Comparison of ENCODE assay signal across 1 cellular context in the genomic region with DNA sequence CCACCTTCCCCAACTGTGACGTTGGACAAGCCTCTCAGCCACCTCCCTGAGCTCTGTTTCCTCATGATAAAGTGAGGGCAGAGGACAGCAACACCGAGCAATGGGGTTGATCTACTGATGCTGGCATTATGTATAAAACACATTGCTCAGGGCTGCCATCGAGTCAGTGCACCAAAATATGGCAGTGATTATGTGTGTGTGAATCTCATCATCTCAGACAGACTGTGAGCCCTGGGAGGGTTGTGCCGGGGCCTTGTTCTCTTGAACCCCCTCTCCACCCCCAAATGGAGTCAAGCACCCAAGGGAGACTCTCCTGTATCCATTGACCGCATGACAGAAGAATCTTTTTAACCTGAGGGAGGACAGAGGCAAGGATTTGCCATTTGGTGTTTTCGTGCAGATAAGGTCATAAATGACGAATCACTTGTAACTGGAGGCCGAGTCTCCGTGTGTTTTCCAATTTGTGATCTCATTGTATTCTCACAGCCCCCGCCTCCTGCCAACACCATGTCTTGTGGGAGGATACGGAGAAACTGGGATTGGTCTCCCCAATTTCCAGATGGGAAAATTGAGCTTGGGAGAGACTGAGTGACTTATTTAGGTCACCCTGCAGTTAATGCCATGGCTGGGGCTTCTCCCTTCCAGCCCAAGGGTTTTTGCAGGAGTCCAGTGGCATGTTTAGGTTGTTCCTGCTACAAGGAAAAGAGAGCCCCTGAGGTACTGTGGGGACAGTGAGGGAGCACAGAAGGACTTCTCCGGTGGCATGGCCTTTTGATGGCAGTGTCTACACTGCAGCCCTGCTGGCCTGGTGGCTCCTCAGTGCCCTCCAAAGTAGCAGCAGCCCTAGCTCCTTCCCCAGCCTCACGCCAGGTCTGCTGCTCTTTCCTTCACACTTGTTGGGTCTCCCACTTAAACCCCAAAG.
TF ChIP-seq lines count a peak whose summit lies in the region.

No MANE protein-coding gene starts in this region.

TF ChIP-seq in GM23338, 12 proteins besides CTCF, POLR2A, EP300 and RAD21 (continued from another document):
- TF ChIP-seq, protein P1, sequence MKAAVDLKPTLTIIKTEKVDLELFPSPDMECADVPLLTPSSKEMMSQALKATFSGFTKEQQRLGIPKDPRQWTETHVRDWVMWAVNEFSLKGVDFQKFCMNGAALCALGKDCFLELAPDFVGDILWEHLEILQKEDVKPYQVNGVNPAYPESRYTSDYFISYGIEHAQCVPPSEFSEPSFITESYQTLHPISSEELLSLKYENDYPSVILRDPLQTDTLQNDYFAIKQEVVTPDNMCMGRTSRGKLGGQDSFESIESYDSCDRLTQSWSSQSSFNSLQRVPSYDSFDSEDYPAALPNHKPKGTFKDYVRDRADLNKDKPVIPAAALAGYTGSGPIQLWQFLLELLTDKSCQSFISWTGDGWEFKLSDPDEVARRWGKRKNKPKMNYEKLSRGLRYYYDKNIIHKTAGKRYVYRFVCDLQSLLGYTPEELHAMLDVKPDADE (IDR thresholded peaks at IDR 0.05), result no peak
- TF ChIP-seq, protein P2, sequence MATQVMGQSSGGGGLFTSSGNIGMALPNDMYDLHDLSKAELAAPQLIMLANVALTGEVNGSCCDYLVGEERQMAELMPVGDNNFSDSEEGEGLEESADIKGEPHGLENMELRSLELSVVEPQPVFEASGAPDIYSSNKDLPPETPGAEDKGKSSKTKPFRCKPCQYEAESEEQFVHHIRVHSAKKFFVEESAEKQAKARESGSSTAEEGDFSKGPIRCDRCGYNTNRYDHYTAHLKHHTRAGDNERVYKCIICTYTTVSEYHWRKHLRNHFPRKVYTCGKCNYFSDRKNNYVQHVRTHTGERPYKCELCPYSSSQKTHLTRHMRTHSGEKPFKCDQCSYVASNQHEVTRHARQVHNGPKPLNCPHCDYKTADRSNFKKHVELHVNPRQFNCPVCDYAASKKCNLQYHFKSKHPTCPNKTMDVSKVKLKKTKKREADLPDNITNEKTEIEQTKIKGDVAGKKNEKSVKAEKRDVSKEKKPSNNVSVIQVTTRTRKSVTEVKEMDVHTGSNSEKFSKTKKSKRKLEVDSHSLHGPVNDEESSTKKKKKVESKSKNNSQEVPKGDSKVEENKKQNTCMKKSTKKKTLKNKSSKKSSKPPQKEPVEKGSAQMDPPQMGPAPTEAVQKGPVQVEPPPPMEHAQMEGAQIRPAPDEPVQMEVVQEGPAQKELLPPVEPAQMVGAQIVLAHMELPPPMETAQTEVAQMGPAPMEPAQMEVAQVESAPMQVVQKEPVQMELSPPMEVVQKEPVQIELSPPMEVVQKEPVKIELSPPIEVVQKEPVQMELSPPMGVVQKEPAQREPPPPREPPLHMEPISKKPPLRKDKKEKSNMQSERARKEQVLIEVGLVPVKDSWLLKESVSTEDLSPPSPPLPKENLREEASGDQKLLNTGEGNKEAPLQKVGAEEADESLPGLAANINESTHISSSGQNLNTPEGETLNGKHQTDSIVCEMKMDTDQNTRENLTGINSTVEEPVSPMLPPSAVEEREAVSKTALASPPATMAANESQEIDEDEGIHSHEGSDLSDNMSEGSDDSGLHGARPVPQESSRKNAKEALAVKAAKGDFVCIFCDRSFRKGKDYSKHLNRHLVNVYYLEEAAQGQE (IDR thresholded peaks at IDR 0.05; ENCODE audit: unreplicated experiment), result no peak
- TF ChIP-seq ZNF114 (CRISPR knock-in tag; IDR thresholded peaks at IDR 0.05) (no peak), ZNF331 (CRISPR knock-in tag; IDR thresholded peaks at IDR 0.05; ENCODE audit: low read depth) (no peak), NANOG (IDR thresholded peaks at IDR 0.05; ENCODE audit: borderline replicate concordance) (no peak), EZH2phosphoT487 (IDR thresholded peaks at IDR 0.05; ENCODE audit: unreplicated experiment) (no peak)
- TF ChIP-seq, protein P3, sequence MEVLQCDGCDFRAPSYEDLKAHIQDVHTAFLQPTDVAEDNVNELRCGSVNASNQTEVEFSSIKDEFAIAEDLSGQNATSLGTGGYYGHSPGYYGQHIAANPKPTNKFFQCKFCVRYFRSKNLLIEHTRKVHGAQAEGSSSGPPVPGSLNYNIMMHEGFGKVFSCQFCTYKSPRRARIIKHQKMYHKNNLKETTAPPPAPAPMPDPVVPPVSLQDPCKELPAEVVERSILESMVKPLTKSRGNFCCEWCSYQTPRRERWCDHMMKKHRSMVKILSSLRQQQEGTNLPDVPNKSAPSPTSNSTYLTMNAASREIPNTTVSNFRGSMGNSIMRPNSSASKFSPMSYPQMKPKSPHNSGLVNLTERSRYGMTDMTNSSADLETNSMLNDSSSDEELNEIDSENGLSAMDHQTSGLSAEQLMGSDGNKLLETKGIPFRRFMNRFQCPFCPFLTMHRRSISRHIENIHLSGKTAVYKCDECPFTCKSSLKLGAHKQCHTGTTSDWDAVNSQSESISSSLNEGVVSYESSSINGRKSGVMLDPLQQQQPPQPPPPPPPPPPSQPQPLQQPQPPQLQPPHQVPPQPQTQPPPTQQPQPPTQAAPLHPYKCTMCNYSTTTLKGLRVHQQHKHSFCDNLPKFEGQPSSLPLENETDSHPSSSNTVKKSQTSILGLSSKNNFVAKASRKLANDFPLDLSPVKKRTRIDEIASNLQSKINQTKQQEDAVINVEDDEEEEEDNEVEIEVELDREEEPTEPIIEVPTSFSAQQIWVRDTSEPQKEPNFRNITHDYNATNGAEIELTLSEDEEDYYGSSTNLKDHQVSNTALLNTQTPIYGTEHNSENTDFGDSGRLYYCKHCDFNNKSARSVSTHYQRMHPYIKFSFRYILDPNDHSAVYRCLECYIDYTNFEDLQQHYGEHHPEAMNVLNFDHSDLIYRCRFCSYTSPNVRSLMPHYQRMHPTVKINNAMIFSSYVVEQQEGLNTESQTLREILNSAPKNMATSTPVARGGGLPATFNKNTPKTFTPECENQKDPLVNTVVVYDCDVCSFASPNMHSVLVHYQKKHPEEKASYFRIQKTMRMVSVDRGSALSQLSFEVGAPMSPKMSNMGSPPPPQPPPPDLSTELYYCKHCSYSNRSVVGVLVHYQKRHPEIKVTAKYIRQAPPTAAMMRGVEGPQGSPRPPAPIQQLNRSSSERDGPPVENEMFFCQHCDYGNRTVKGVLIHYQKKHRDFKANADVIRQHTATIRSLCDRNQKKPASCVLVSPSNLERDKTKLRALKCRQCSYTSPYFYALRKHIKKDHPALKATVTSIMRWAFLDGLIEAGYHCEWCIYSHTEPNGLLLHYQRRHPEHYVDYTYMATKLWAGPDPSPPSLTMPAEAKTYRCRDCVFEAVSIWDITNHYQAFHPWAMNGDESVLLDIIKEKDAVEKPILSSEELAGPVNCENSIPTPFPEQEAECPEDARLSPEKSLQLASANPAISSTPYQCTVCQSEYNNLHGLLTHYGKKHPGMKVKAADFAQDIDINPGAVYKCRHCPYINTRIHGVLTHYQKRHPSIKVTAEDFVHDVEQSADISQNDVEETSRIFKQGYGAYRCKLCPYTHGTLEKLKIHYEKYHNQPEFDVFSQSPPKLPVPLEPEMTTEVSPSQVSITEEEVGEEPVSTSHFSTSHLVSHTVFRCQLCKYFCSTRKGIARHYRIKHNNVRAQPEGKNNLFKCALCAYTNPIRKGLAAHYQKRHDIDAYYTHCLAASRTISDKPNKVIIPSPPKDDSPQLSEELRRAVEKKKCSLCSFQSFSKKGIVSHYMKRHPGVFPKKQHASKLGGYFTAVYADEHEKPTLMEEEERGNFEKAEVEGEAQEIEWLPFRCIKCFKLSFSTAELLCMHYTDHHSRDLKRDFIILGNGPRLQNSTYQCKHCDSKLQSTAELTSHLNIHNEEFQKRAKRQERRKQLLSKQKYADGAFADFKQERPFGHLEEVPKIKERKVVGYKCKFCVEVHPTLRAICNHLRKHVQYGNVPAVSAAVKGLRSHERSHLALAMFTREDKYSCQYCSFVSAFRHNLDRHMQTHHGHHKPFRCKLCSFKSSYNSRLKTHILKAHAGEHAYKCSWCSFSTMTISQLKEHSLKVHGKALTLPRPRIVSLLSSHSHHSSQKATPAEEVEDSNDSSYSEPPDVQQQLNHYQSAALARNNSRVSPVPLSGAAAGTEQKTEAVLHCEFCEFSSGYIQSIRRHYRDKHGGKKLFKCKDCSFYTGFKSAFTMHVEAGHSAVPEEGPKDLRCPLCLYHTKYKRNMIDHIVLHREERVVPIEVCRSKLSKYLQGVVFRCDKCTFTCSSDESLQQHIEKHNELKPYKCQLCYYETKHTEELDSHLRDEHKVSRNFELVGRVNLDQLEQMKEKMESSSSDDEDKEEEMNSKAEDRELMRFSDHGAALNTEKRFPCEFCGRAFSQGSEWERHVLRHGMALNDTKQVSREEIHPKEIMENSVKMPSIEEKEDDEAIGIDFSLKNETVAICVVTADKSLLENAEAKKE (CRISPR knock-in tag; IDR thresholded peaks at IDR 0.05), result no peak
